8 cellular contexts compared by ENCODE assay signal in genomic region chr12:6537580-6538419, GRCh38. TPM values are rescaled to one million over a fixed set of nuclear protein-coding genes. Genes with fewer than 3 reads are reported as not detected.
A peak's percentile ranks its signal among the peaks of the same experiment; 100 is the strongest.
DNase-seq lines count a peak whose midpoint lies in the region; ATAC-seq, FAIRE-seq and TF ChIP-seq lines count a peak whose summit lies in the region.
"Not testable (repeated sequence)": the region's sequence is repeated elsewhere in the genome, so short reads cannot be mapped to it uniquely, and the experiment has no call there.

No MANE protein-coding gene starts in this region.

- not testable (repeated sequence) for H2AK5ac ChIP-seq in neuronal stem cell (ENCODE audit: low read depth, low read length)

- H3K27ac ChIP-seq in VCaP (peak overlapping the region; percentile 98), neuronal stem cell (replicated peaks; ENCODE audit: low read length) (peak overlapping the region; percentile 17)

- TF ChIP-seq CTCF in VCaP (conservative IDR thresholded peaks at IDR 0.05): peak; percentile 95

- DNase-seq in COLO668 (lab: John Stamatoyannopoulos, UW; ENCODE audit: unreplicated experiment) (peak; percentile 73), NCI-H526 (lab: John Stamatoyannopoulos, UW) (peak; percentile 58 to 91), amniotic stem cell (lab: John Stamatoyannopoulos, UW) (peak; percentile 47), glomerular visceral epithelial cell (ENCODE audit: extremely low spot score) (peak; percentile 84), neuronal stem cell (ENCODE audit: low spot score) (peak; percentile 68)
- not testable (repeated sequence) for DNase-seq in HTR-8/SVneo (ENCODE audit: insufficient read length, low spot score)
- DNase-seq in stimulated activated effector memory CD8-positive, alpha-beta T cell treated with anti-CD3 and anti-CD28 coated beads, Interleukin-12 subunit alpha, Interleukin-12 subunit beta, amount 100 ng/mL, for 72 hours (ENCODE audit: low spot score in 2 of 2): peak; percentile 70 to 91

- H3K14ac ChIP-seq in neuronal stem cell (ENCODE audit: low read length): not testable (repeated sequence)

- not testable (repeated sequence) for H3K9me3 Mint-ChIP-seq in stimulated activated effector memory CD8-positive, alpha-beta T cell treated with anti-CD3 and anti-CD28 coated beads, Interleukin-12 subunit alpha, Interleukin-12 subunit beta, amount 100 ng/mL, for 72 hours

- no CpG with 5 or more reads among the region's 17 CpGs for WGBS in neuronal stem cell (ENCODE audit: extremely low coverage in 2 of 2, insufficient read length in 2 of 2, insufficient replicate concordance in 1 of 2), 2 donors

- peak overlapping the region; percentile 1 to 41 for H3K4me3 ChIP-seq in neuronal stem cell (ENCODE audit: low read length in 2 of 2)

- H3K4me1 Mint-ChIP-seq in stimulated activated effector memory CD8-positive, alpha-beta T cell treated with anti-CD3 and anti-CD28 coated beads, Interleukin-12 subunit alpha, Interleukin-12 subunit beta, amount 100 ng/mL, for 72 hours: peaks cover 69% of the 10 kb centered on the region

- H3K18ac ChIP-seq in neuronal stem cell (ENCODE audit: low read length): not testable (repeated sequence)

- H3K27me3 ChIP-seq in neuronal stem cell (ENCODE audit: control insufficient read depth in 3 of 3, insufficient read depth in 3 of 3, low read depth in 1 of 3, low read length in 3 of 3): not testable (repeated sequence)

- peak overlapping the region; percentile 48 for H3K23ac ChIP-seq in neuronal stem cell (ENCODE audit: low read depth, low read length, poor library complexity)

- peak overlapping the region; percentile 100 for H3K27ac Mint-ChIP-seq in stimulated activated effector memory CD8-positive, alpha-beta T cell treated with anti-CD3 and anti-CD28 coated beads, Interleukin-12 subunit alpha, Interleukin-12 subunit beta, amount 100 ng/mL, for 72 hours

- FAIRE-seq in HTR-8/SVneo (lab: Jason Lieb, UNC): peak; percentile 28

- not testable (repeated sequence) for H2BK120ac ChIP-seq in neuronal stem cell (ENCODE audit: low read depth, low read length)

- H3K36me3 Mint-ChIP-seq in stimulated activated effector memory CD8-positive, alpha-beta T cell treated with anti-CD3 and anti-CD28 coated beads, Interleukin-12 subunit alpha, Interleukin-12 subunit beta, amount 100 ng/mL, for 72 hours: peaks cover 90% of the 10 kb centered on the region

- H3K9ac ChIP-seq in neuronal stem cell (ENCODE audit: low read depth, low read length, poor library complexity): not testable (repeated sequence)

- H3K4me2 ChIP-seq in neuronal stem cell (ENCODE audit: insufficient read depth, low read length, poor library complexity, severe bottlenecking): not testable (repeated sequence)

- peaks cover 20 to 30% of the 10 kb centered on the region in 2 donors for H3K4me1 ChIP-seq in neuronal stem cell (ENCODE audit: control insufficient read depth in 2 of 2, insufficient read depth in 1 of 2, low read depth in 1 of 2, low read length in 2 of 2)

- H3K4me3 Mint-ChIP-seq in stimulated activated effector memory CD8-positive, alpha-beta T cell treated with anti-CD3 and anti-CD28 coated beads, Interleukin-12 subunit alpha, Interleukin-12 subunit beta, amount 100 ng/mL, for 72 hours: peak overlapping the region; percentile 99

- ATAC-seq in stimulated activated effector memory CD8-positive, alpha-beta T cell treated with anti-CD3 and anti-CD28 coated beads, Interleukin-12 subunit alpha, Interleukin-12 subunit beta, amount 100 ng/mL, for 72 hours: peak; percentile 5

- not testable (repeated sequence) for H4K8ac ChIP-seq in neuronal stem cell (ENCODE audit: low read depth, low read length)

- not testable (repeated sequence) for H2BK5ac ChIP-seq in neuronal stem cell (ENCODE audit: low read length)

- peaks cover 11% of the 10 kb centered on the region for H3K79me1 ChIP-seq in neuronal stem cell (ENCODE audit: low read depth, low read length)

- H2BK12ac ChIP-seq in neuronal stem cell (ENCODE audit: low read length): not testable (repeated sequence)

- not testable (repeated sequence) for H3K4ac ChIP-seq in neuronal stem cell (ENCODE audit: low read length)

- H4K91ac ChIP-seq in neuronal stem cell (ENCODE audit: low read depth, low read length, poor library complexity): not testable (repeated sequence)

- not testable (repeated sequence) for H2AFZ ChIP-seq in neuronal stem cell (ENCODE audit: low read length)

- H2BK15ac ChIP-seq in neuronal stem cell (ENCODE audit: low read length): not testable (repeated sequence)

- not testable (repeated sequence) for H3K9me3 ChIP-seq in neuronal stem cell (replicated peaks in 1 of 2; ENCODE audit: control insufficient read depth in 2 of 2, insufficient read depth in 1 of 2, low read depth in 1 of 2, low read length in 2 of 2)

- peaks cover 39 to 50% of the 10 kb centered on the region in 2 donors for H3K36me3 ChIP-seq in neuronal stem cell (replicated peaks in 1 of 2; ENCODE audit: control insufficient read depth in 2 of 2, insufficient read depth in 2 of 2, low read length in 2 of 2)

RNA-seq across cellular contexts. Expression of gene GAPDH, which starts 3.5 kb away (rescaled TPM):
- polyA plus RNA-seq in neuronal stem cell (2013, experiment 1 of 2): 3,243 TPM
- polyA plus RNA-seq in neuronal stem cell (2013, experiment 2 of 2): 3,181 TPM

RNA-seq across cellular contexts. Expression of gene IFFO1, which starts 18.0 kb away (rescaled TPM):
- 11.5 TPM for polyA plus RNA-seq in neuronal stem cell (2013, experiment 1 of 2)
- 10.5 TPM for polyA plus RNA-seq in neuronal stem cell (2013, experiment 2 of 2)

RNA-seq across cellular contexts. Expression of gene NOP2, which starts 30.3 kb away (rescaled TPM):
- 27.0 TPM for polyA plus RNA-seq in neuronal stem cell (2013, experiment 1 of 2)
- polyA plus RNA-seq in neuronal stem cell (2013, experiment 2 of 2): 24.3 TPM

RNA-seq across cellular contexts. Expression of gene NCAPD2, which starts 43.9 kb away (rescaled TPM):
- 78.4 TPM for polyA plus RNA-seq in neuronal stem cell (2013, experiment 1 of 2)
- polyA plus RNA-seq in neuronal stem cell (2013, experiment 2 of 2): 81.0 TPM

RNA-seq across cellular contexts. Expression of gene MRPL51, which starts 44.7 kb away (rescaled TPM):
- polyA plus RNA-seq in neuronal stem cell (2013, experiment 1 of 2): 584 TPM
- 624 TPM for polyA plus RNA-seq in neuronal stem cell (2013, experiment 2 of 2)
